Comparison of ENCODE assay signal across 8 cellular contexts in genomic region chr15:67120839-67121540, GRCh38. TPM values are rescaled to one million over a fixed set of nuclear protein-coding genes. Genes with fewer than 3 reads are reported as not detected.
DNase-seq lines count a peak whose midpoint lies in the region; ATAC-seq and TF ChIP-seq lines count a peak whose summit lies in the region.

No MANE protein-coding gene starts in this region.

- DNase-seq in AG04449 (ENCODE audit: low read depth, low spot score): peak; percentile 74
- DNase-seq in activated effector memory CD4-positive, alpha-beta T cell treated with Interleukin-2 at 50 U/mL for 16 hours: peak; percentile 78
- peak; percentile 82 for DNase-seq in fibroblast of the conjunctiva (ENCODE audit: low read depth)
- DNase-seq in ovary: peak; percentile 91 to 94 (median 92)
- DNase-seq in NCI-H774 (lab: John Stamatoyannopoulos, UW): no peak

- ATAC-seq in GM21381 (IDR thresholded peaks at IDR 0.05; ENCODE audit: unreplicated experiment): peak; percentile 71

- H3K4me1 ChIP-seq in OCI-LY3 (ENCODE audit: low read length) (peaks cover 39% of the 10 kb centered on the region), ovary (ENCODE audit: insufficient read depth) (peaks cover 48% of the 10 kb centered on the region)

- H3K36me3 ChIP-seq in OCI-LY3 (replicated peaks; ENCODE audit: low read depth, low read length) (no peaks in the 10 kb centered on the region), ovary (no peaks in the 10 kb centered on the region)

- H3K4me3 ChIP-seq in AG04449 (ENCODE audit: low read depth, low read length) (no peak overlapping the region), OCI-LY3 (ENCODE audit: low read length) (peak overlapping the region; percentile 75), ovary (peak overlapping the region; percentile 31)

- H3K4me2 ChIP-seq in OCI-LY3 (ENCODE audit: low read length): peak overlapping the region; percentile 93

- POLR2A ChIA-PET in AG04449 (lab: Yijun Ruan, JAX): no interaction called here

- 2 to 5% (median 3%) methylated on average over 23 to 25 of the region's 25 CpGs for WGBS in ovary, 3 donors

- peak overlapping the region; percentile 66 for H3K27ac ChIP-seq in OCI-LY3 (ENCODE audit: low read length)
- peak overlapping the region; percentile 92 for H3K27ac ChIP-seq in ovary
- H3K27ac ChIP-seq in temporal lobe (ENCODE audit: low read depth, low read length): peak overlapping the region; percentile 32

- H3K27me3 ChIP-seq in OCI-LY3 (ENCODE audit: low read depth, low read length) (no peaks in the 10 kb centered on the region), ovary (no peaks in the 10 kb centered on the region)

- intact Hi-C loops in ovary (cut with DNase I): loop anchor here in 2 of 4 donors (10.0 kb wide), 1 partner anchor 56 kb away; the partner anchor contains the start of gene SMAD3 (in 2 of the 2)

- H4K20me1 ChIP-seq in OCI-LY3 (ENCODE audit: insufficient read depth, low read length): no peaks in the 10 kb centered on the region

- H3K79me2 ChIP-seq in OCI-LY3 (ENCODE audit: low read length): 0 out of 2 replicates have a peak, but pooled peaks cover 8% of the 10 kb centered on the region

- peak overlapping the region; percentile 67 for H3K9ac ChIP-seq in OCI-LY3 (ENCODE audit: low read length)

- TF ChIP-seq CTCF in AG04449 (IDR thresholded peaks at IDR 0.05; ENCODE audit: insufficient read depth, low read length, missing control alignments) (no peak), OCI-LY3 (IDR thresholded peaks at IDR 0.05; ENCODE audit: low read depth, low read length) (no peak), ovary (IDR thresholded peaks at IDR 0.05) (no peak)

- peak; percentile 59 for TF ChIP-seq POLR2A in ovary (IDR thresholded peaks at IDR 0.05)

- no peaks in the 10 kb centered on the region for H3K9me3 ChIP-seq in OCI-LY3 (ENCODE audit: insufficient read depth, low read length)
- no peaks in the 10 kb centered on the region for H3K9me3 ChIP-seq in ovary

- no peak for TF ChIP-seq EP300 in ovary (IDR thresholded peaks at IDR 0.05)

- CTCF ChIA-PET in AG04449 (lab: Yijun Ruan, JAX): interaction anchor here (1.8 kb wide), 1 partner anchor 175 kb away, joined by 4 read pairs; no protein-coding TSS in a partner anchor

- H2AFZ ChIP-seq in OCI-LY3 (ENCODE audit: low read depth, low read length): peak overlapping the region; percentile 68

RNA-seq across cellular contexts. Expression of gene SMAD3, which starts 55.6 kb away (rescaled TPM):
- total RNA-seq in ovary: 10 to 100 TPM; 21.6 to 78.6 (median 46.0) TPM
- polyA plus RNA-seq in ovary: 10 to 100 TPM; 18.7 to 78.6 TPM
- total RNA-seq in temporal lobe: 3.4 TPM

Comparison
In these comparisons a context has a peak if more than half of its experiments do, and no peak if none do; other contexts are left out.
1. H3K27ac ChIP-seq: peak in every context shown above with its lines; median percentile 92 in ovary; 66 in OCI-LY3; 32 in temporal lobe.